In genomic region chr17:82664701-82665182, GRCh38 we compare ENCODE assay signal across 23 cellular contexts. TPM values are rescaled to one million over a fixed set of nuclear protein-coding genes. Genes with fewer than 3 reads are reported as not detected.
DNase-seq lines count a peak whose midpoint lies in the region; ATAC-seq and TF ChIP-seq lines count a peak whose summit lies in the region.
"Had no signal": no experiment of that assay in that cellular context is flagged by ENCODE, and none has a peak within 500 bp of the region (broad histone marks: within the 10 kb centered on the region; RNA-seq: fewer than 3 reads in every experiment).

No MANE protein-coding gene starts in this region.

- H3K4me3 ChIP-seq in heart right ventricle (no peak overlapping the region), neural progenitor cell (no peak overlapping the region)
- H3K4me3 ChIP-seq: heart left ventricle, Peyer's patch, SJCRH30, upper lobe of right lung had no signal

- 89 to 93% methylated on average over 22 of the region's 22 CpGs for WGBS in heart right ventricle, 2 donors

- no peaks in the 10 kb centered on the region for H4K20me1 ChIP-seq in neural progenitor cell (ENCODE audit: low read depth)

- peak overlapping the region; percentile 55 for H3K4me2 ChIP-seq in neural progenitor cell

- DNase-seq in left cardiac atrium (peak; percentile 10), heart right ventricle (no peak), chondrocyte (ENCODE audit: low spot score) (peak; percentile 75), neural progenitor cell (ENCODE audit: low spot score) (peak; percentile 44), type B pancreatic cell (ENCODE audit: extremely low spot score, unreplicated experiment) (no peak)
- DNase-seq in activated naive CD4-positive, alpha-beta T cell (lab: John Stamatoyannopoulos, UW) = no peak
- no peak for DNase-seq in stimulated activated CD4-positive, alpha-beta T cell treated with anti-CD3 and anti-CD28 coated beads, Interleukin-4, amount 100 ng/mL, for 4 hours
- DNase-seq in activated naive CD4-positive, alpha-beta T cell treated with anti-CD3 and anti-CD28 coated beads, Interleukin-2, amount 50 U/mL, for 16 hours = no peak
- DNase-seq: activated CD4-positive, alpha-beta T cell treated with anti-CD3 and anti-CD28 coated beads, Interleukin-2, amount 50 U/mL, for 1 hour; activated naive CD8-positive, alpha-beta T cell treated with anti-CD3 and anti-CD28 coated beads, Interleukin-2, amount 10 ng/mL, durations not matched to agents 7 days and 5 days; Calu3; NCI-H1105 treated with DMSO at 0.1 percent for 48 hours; NCI-H524; Peyer's patch; SJCRH30; stimulated activated CD4-positive, alpha-beta T cell treated with anti-CD3 and anti-CD28 coated beads, Interleukin-12 subunit alpha, Interleukin-12 subunit beta, amount 100 ng/mL, for 4 hours; stimulated activated naive CD8-positive, alpha-beta T cell treated with anti-CD3 and anti-CD28 coated beads, Interleukin-15, amount 100 ng/mL, for 72 hours; T-helper 2 cell; upper lobe of right lung; WERI-Rb-1 had no signal

- H3K9me3 Mint-ChIP-seq in chondrocyte (ENCODE audit: low read depth) = no peaks in the 10 kb centered on the region
- H3K9me3 Mint-ChIP-seq in neural progenitor cell = peaks cover 3% of the 10 kb centered on the region
- H3K9me3 Mint-ChIP-seq in type B pancreatic cell = no peaks in the 10 kb centered on the region
- H3K9me3 Mint-ChIP-seq: activated naive CD8-positive, alpha-beta T cell treated with anti-CD3 and anti-CD28 coated beads, Interleukin-2, amount 10 ng/mL, durations not matched to agents 7 days and 5 days; dendritic cell treated with granulocyte-macrophage colony-stimulating factor and Interleukin-4, amounts not matched to agents 40 ng/mL and 50 ng/mL, for 4 days; stimulated activated naive CD8-positive, alpha-beta T cell treated with anti-CD3 and anti-CD28 coated beads, Interleukin-15, amount 100 ng/mL, for 72 hours had no signal

- H3K36me3 Mint-ChIP-seq in chondrocyte (ENCODE audit: low read depth) (peaks cover 11% of the 10 kb centered on the region), neural progenitor cell (peaks cover 7% of the 10 kb centered on the region), type B pancreatic cell (peaks cover 7% of the 10 kb centered on the region)
- H3K36me3 Mint-ChIP-seq: activated naive CD8-positive, alpha-beta T cell treated with anti-CD3 and anti-CD28 coated beads, Interleukin-2, amount 10 ng/mL, durations not matched to agents 7 days and 5 days had no signal

- intact Hi-C loops in left cardiac atrium (cut with DNase I) = loop anchor here in 1 of 2 donors (5.0 kb wide), 1 partner anchor 113 kb away; no protein-coding TSS in a partner anchor
- intact Hi-C loops in heart right ventricle (cut with DNase I) = loop anchor here in 9 of 10 donors (5.0 to 10.0 kb wide), 5 partner anchors 90 to 757 kb away; partner anchors contain the start of gene TBCD (in 1 of the 9)

- H3K27me3 Mint-ChIP-seq in chondrocyte (ENCODE audit: low read depth) (no peaks in the 10 kb centered on the region), neural progenitor cell (ENCODE audit: insufficient read depth, low read depth) (peaks cover 5% of the 10 kb centered on the region), type B pancreatic cell (no peaks in the 10 kb centered on the region)
- H3K27me3 Mint-ChIP-seq: activated naive CD8-positive, alpha-beta T cell treated with anti-CD3 and anti-CD28 coated beads, Interleukin-2, amount 10 ng/mL, durations not matched to agents 7 days and 5 days had no signal

- peaks cover 5% of the 10 kb centered on the region for H3F3A ChIP-seq in neural progenitor cell (ENCODE audit: low read depth)

- H3K79me2 ChIP-seq in neural progenitor cell (ENCODE audit: low read depth) = no peaks in the 10 kb centered on the region

- H3K36me3 ChIP-seq in heart right ventricle = peaks cover 0 to 32% (median 0%) of the 10 kb centered on the region in 9 donors
- H3K36me3 ChIP-seq in neural progenitor cell = no peaks in the 10 kb centered on the region
- H3K36me3 ChIP-seq: Peyer's patch, SJCRH30, upper lobe of right lung had no signal

- H3K27ac ChIP-seq in heart right ventricle = no peak overlapping the region
- no peak overlapping the region for H3K27ac ChIP-seq in neural progenitor cell
- H3K27ac ChIP-seq: epithelial cell of prostate, heart left ventricle, Peyer's patch, SJCRH30, upper lobe of right lung, WERI-Rb-1 had no signal

- ATAC-seq in left cardiac atrium = no peak
- ATAC-seq in heart right ventricle = no peak
- ATAC-seq: heart left ventricle, upper lobe of right lung had no signal

- H2AFZ ChIP-seq in neural progenitor cell (replicated peaks) = peak overlapping the region; percentile 34

- H3K9ac ChIP-seq in neural progenitor cell = peak overlapping the region; percentile 20

- H3K9me3 ChIP-seq in heart right ventricle = no peaks in the 10 kb centered on the region
- no peaks in the 10 kb centered on the region for H3K9me3 ChIP-seq in neural progenitor cell (ENCODE audit: low read depth)
- H3K9me3 ChIP-seq: heart left ventricle, Peyer's patch, SJCRH30, upper lobe of right lung had no signal

- H3K4me1 ChIP-seq in heart right ventricle (peaks cover 0 to 17% (median 8%) of the 10 kb centered on the region in 9 donors), neural progenitor cell (peaks cover 14% of the 10 kb centered on the region)
- H3K4me1 ChIP-seq: SJCRH30, upper lobe of right lung had no signal

- no peak for TF ChIP-seq CTCF in heart right ventricle (IDR thresholded peaks at IDR 0.05)
- no peak for TF ChIP-seq CTCF in chondrocyte (IDR thresholded peaks at IDR 0.05)
- TF ChIP-seq CTCF in neural progenitor cell (IDR thresholded peaks at IDR 0.05) = no peak
- TF ChIP-seq CTCF in type B pancreatic cell (conservative IDR thresholded peaks at IDR 0.05) = no peak

- H3K27me3 ChIP-seq in heart right ventricle (no peaks in the 10 kb centered on the region), neural progenitor cell (no peaks in the 10 kb centered on the region)
- H3K27me3 ChIP-seq: heart left ventricle, Peyer's patch, SJCRH30, upper lobe of right lung had no signal

- H3K4me1 Mint-ChIP-seq in chondrocyte (ENCODE audit: low read depth) = peaks cover 6% of the 10 kb centered on the region
- H3K4me1 Mint-ChIP-seq in neural progenitor cell = peaks cover 13% of the 10 kb centered on the region
- peaks cover 12% of the 10 kb centered on the region for H3K4me1 Mint-ChIP-seq in type B pancreatic cell (ENCODE audit: unreplicated experiment)

- H3K27ac Mint-ChIP-seq in chondrocyte (ENCODE audit: unreplicated experiment) (no peak overlapping the region), neural progenitor cell (peak overlapping the region; percentile 95), type B pancreatic cell (peak overlapping the region; percentile 46)
- H3K27ac Mint-ChIP-seq: activated naive CD8-positive, alpha-beta T cell treated with anti-CD3 and anti-CD28 coated beads, Interleukin-2, amount 10 ng/mL, durations not matched to agents 7 days and 5 days; dendritic cell treated with granulocyte-macrophage colony-stimulating factor and Interleukin-4, amounts not matched to agents 40 ng/mL and 50 ng/mL, for 4 days; stimulated activated naive CD8-positive, alpha-beta T cell treated with anti-CD3 and anti-CD28 coated beads, Interleukin-15, amount 100 ng/mL, for 72 hours had no signal

- no peak overlapping the region for H3K4me3 Mint-ChIP-seq in chondrocyte (ENCODE audit: unreplicated experiment)
- H3K4me3 Mint-ChIP-seq in neural progenitor cell = peak overlapping the region; percentile 16
- H3K4me3 Mint-ChIP-seq in type B pancreatic cell = no peak overlapping the region
- H3K4me3 Mint-ChIP-seq: activated naive CD8-positive, alpha-beta T cell treated with anti-CD3 and anti-CD28 coated beads, Interleukin-2, amount 10 ng/mL, durations not matched to agents 7 days and 5 days; dendritic cell treated with granulocyte-macrophage colony-stimulating factor and Interleukin-4, amounts not matched to agents 40 ng/mL and 50 ng/mL, for 4 days; stimulated activated naive CD8-positive, alpha-beta T cell treated with anti-CD3 and anti-CD28 coated beads, Interleukin-15, amount 100 ng/mL, for 72 hours had no signal

RNA-seq across cellular contexts. Expression of gene WDR45B, which starts 16.5 kb away (rescaled TPM):
- total RNA-seq in left cardiac atrium = 10 to 100 TPM; 40.1 to 47.3 TPM
- total RNA-seq in heart right ventricle = 10 to 100 TPM; 33.0 to 45.5 (median 39.7) TPM
- polyA plus RNA-seq in heart right ventricle = 10 to 100 TPM; 23.3 to 43.8 TPM
- total RNA-seq in chondrocyte = 60.4 to 70.0 TPM (median 67.8 TPM) in 3 replicates
- 110 and 145 TPM in 2 replicates for total RNA-seq in neural progenitor cell (ENCODE audit: low replicate concordance)
- total RNA-seq in type B pancreatic cell (ENCODE audit: low replicate concordance) = 74.0 and 100 TPM in 2 replicates

RNA-seq across cellular contexts. Expression of gene RAB40B, which starts 33.8 kb away (rescaled TPM):
- total RNA-seq in left cardiac atrium (10 to 100 TPM; 12.8 to 16.7 TPM), heart right ventricle (10 to 100 TPM; 16.9 to 42.4 (median 21.7) TPM), chondrocyte (16.7 to 20.0 TPM (median 20.0 TPM) in 3 replicates), neural progenitor cell (ENCODE audit: low replicate concordance) (5.6 and 10.3 TPM in 2 replicates), type B pancreatic cell (ENCODE audit: low replicate concordance) (16.7 and 18.9 TPM in 2 replicates)
- polyA plus RNA-seq in heart right ventricle = 10 to 100 TPM in 1 of 2 donors, 1 to 10 TPM in 1; 8.0 to 16.5 TPM

RNA-seq across cellular contexts. Expression of gene FN3KRP, which starts 51.8 kb away (rescaled TPM):
- total RNA-seq in left cardiac atrium = 10 to 100 TPM; 12.1 to 14.5 TPM
- total RNA-seq in heart right ventricle = 10 to 100 TPM; 10.3 to 18.7 (median 14.7) TPM
- 10 to 100 TPM; 15.4 to 21.5 TPM for polyA plus RNA-seq in heart right ventricle
- 23.0 to 27.4 TPM (median 23.3 TPM) in 3 replicates for total RNA-seq in chondrocyte
- total RNA-seq in neural progenitor cell (ENCODE audit: low replicate concordance) = 19.2 and 29.8 TPM in 2 replicates
- total RNA-seq in type B pancreatic cell (ENCODE audit: low replicate concordance) = 36.5 and 42.5 TPM in 2 replicates

Comparison
In these comparisons a context has a peak if more than half of its experiments do, and no peak if none do; other contexts are left out.
1. DNase-seq: peak in left cardiac atrium (single experiment), chondrocyte (single experiment) and neural progenitor cell (single experiment); none in heart right ventricle (0 of 2), type B pancreatic cell (single experiment), activated naive CD4-positive, alpha-beta T cell (0 of 4), stimulated activated CD4-positive, alpha-beta T cell treated with anti-CD3 and anti-CD28 coated beads, Interleukin-4, amount 100 ng/mL, for 4 hours (0 of 2) and activated naive CD4-positive, alpha-beta T cell treated with anti-CD3 and anti-CD28 coated beads, Interleukin-2, amount 50 U/mL, for 16 hours (single experiment).